10 cellular contexts compared by ENCODE assay signal in the genomic region with DNA sequence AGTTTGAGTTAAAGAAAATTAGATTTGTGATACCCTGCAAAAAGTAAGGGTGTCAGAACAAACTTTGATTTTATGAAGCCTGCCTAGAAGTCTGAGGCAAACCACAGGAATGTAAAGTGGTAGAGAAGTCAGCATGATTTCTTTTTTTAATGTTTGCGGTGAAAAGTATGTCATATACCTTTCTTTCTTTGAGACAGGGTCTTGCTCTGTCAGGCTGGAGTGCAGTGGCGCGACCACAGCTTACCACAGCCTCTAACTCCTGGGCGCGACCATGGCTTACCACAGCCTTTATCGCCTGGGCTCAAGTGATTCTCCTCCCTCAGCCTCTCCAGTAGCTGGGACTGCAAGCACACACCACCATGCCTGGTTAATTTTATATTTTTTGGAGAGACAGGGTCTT. TPM values are rescaled to one million over a fixed set of nuclear protein-coding genes. Genes with fewer than 3 reads are reported as not detected.
DNase-seq lines count a peak whose midpoint lies in the region; ATAC-seq, FAIRE-seq and TF ChIP-seq lines count a peak whose summit lies in the region.
"Had no signal": no experiment of that assay in that cellular context is flagged by ENCODE, and none has a peak within 500 bp of the region (broad histone marks: within the 10 kb centered on the region; RNA-seq: fewer than 3 reads in every experiment).

No MANE protein-coding gene starts in this region.

- TF ChIP-seq EP300 in esophagus muscularis mucosa (IDR thresholded peaks at IDR 0.05) = no peak

- peaks cover 39% of the 10 kb centered on the region; the same call in 1 of the 2 replicates for H4K20me1 ChIP-seq in MM.1S (ENCODE audit: insufficient read depth, low read length)
- H4K20me1 ChIP-seq in astrocyte (ENCODE audit: insufficient read depth, low read length) = peaks cover 78% of the 10 kb centered on the region

- H3K27ac Mint-ChIP-seq in activated CD8-positive, alpha-beta memory T cell treated with anti-CD3 and anti-CD28 coated beads, Interleukin-2, amount 10 ng/mL, durations not matched to agents 7 days and 5 days = peak overlapping the region; percentile 71
- peak overlapping the region; percentile 69 for H3K27ac Mint-ChIP-seq in astrocyte (ENCODE audit: unreplicated experiment)
- no peak overlapping the region for H3K27ac Mint-ChIP-seq in stimulated activated memory B cell treated with anti-CD40 and anti-IgM and Interleukin-4, amounts not matched to agents 10 μg/mL and 1 μg/mL and 100 μg/mL, for 72 hours

- intact Hi-C loops in esophagus muscularis mucosa (cut with DNase I) = no loop called here

- no peaks in the 10 kb centered on the region for H3K27me3 Mint-ChIP-seq in activated CD8-positive, alpha-beta memory T cell treated with anti-CD3 and anti-CD28 coated beads, Interleukin-2, amount 10 ng/mL, durations not matched to agents 7 days and 5 days
- no peaks in the 10 kb centered on the region for H3K27me3 Mint-ChIP-seq in astrocyte (ENCODE audit: low read depth, unreplicated experiment)
- no peaks in the 10 kb centered on the region for H3K27me3 Mint-ChIP-seq in stimulated activated memory B cell treated with anti-CD40 and anti-IgM and Interleukin-4, amounts not matched to agents 10 μg/mL and 1 μg/mL and 100 μg/mL, for 72 hours

- no peaks in the 10 kb centered on the region for H3K9me3 Mint-ChIP-seq in activated CD8-positive, alpha-beta memory T cell treated with anti-CD3 and anti-CD28 coated beads, Interleukin-2, amount 10 ng/mL, durations not matched to agents 7 days and 5 days (ENCODE audit: low read depth)
- no peaks in the 10 kb centered on the region for H3K9me3 Mint-ChIP-seq in astrocyte (ENCODE audit: unreplicated experiment)
- H3K9me3 Mint-ChIP-seq in stimulated activated memory B cell treated with anti-CD40 and anti-IgM and Interleukin-4, amounts not matched to agents 10 μg/mL and 1 μg/mL and 100 μg/mL, for 72 hours = no peaks in the 10 kb centered on the region

- WGBS in esophagus muscularis mucosa = 90% methylated on average over 6 of the region's 6 CpGs

- peak; percentile 77 for DNase-seq in activated CD8-positive, alpha-beta memory T cell treated with anti-CD3 and anti-CD28 coated beads, Interleukin-2, amount 10 ng/mL, durations not matched to agents 7 days and 5 days
- no peak for DNase-seq in activated CD8-positive, alpha-beta memory T cell treated with anti-CD3 and anti-CD28 coated beads for 24 hours
- peak; percentile 76 for DNase-seq in MM.1S
- DNase-seq in astrocyte (ENCODE audit: low read depth) = peak; percentile 76
- DNase-seq in retinal pigment epithelial cell (ENCODE audit: low read depth) = peak; percentile 9
- no peak for DNase-seq in D721Med (ENCODE audit: insufficient read length, low spot score)
- no peak for DNase-seq in esophagus muscularis mucosa (ENCODE audit: extremely low spot score)
- DNase-seq: NCI-H1092 treated with DMSO at 0.1 percent for 48 hours; stimulated activated CD4-positive, alpha-beta T cell treated with anti-CD3 and anti-CD28 coated beads, Interleukin-4, amount 100 ng/mL, for 4 hours had no signal

- H3K4me3 Mint-ChIP-seq in activated CD8-positive, alpha-beta memory T cell treated with anti-CD3 and anti-CD28 coated beads, Interleukin-2, amount 10 ng/mL, durations not matched to agents 7 days and 5 days = no peak overlapping the region
- H3K4me3 Mint-ChIP-seq in astrocyte (ENCODE audit: unreplicated experiment) = no peak overlapping the region
- no peak overlapping the region for H3K4me3 Mint-ChIP-seq in stimulated activated memory B cell treated with anti-CD40 and anti-IgM and Interleukin-4, amounts not matched to agents 10 μg/mL and 1 μg/mL and 100 μg/mL, for 72 hours

- peaks cover 12% of the 10 kb centered on the region for H3K36me3 Mint-ChIP-seq in activated CD8-positive, alpha-beta memory T cell treated with anti-CD3 and anti-CD28 coated beads, Interleukin-2, amount 10 ng/mL, durations not matched to agents 7 days and 5 days
- H3K36me3 Mint-ChIP-seq in astrocyte (ENCODE audit: low read depth, unreplicated experiment) = no peaks in the 10 kb centered on the region
- no peaks in the 10 kb centered on the region for H3K36me3 Mint-ChIP-seq in stimulated activated memory B cell treated with anti-CD40 and anti-IgM and Interleukin-4, amounts not matched to agents 10 μg/mL and 1 μg/mL and 100 μg/mL, for 72 hours

- H2AFZ ChIP-seq in MM.1S (ENCODE audit: low read length) (no peak overlapping the region), astrocyte (ENCODE audit: low read depth, low read length) (no peak overlapping the region)

- no peak overlapping the region for H3K27ac ChIP-seq in MM.1S (ENCODE audit: low read length)
- H3K27ac ChIP-seq in astrocyte (ENCODE audit: low read depth, low read length) = no peak overlapping the region
- no peak overlapping the region for H3K27ac ChIP-seq in esophagus muscularis mucosa (replicated peaks in 1 of 4)

- H3K27me3 ChIP-seq in MM.1S (replicated peaks; ENCODE audit: insufficient read depth, low read length) = no peaks in the 10 kb centered on the region
- H3K27me3 ChIP-seq in astrocyte (ENCODE audit: insufficient read depth, low read length) = no peaks in the 10 kb centered on the region
- no peaks in the 10 kb centered on the region for H3K27me3 ChIP-seq in esophagus muscularis mucosa

- H3K36me3 ChIP-seq in MM.1S (replicated peaks; ENCODE audit: insufficient read depth, low read length) (no peaks in the 10 kb centered on the region; the same call in 1 of the 2 replicates), astrocyte (ENCODE audit: insufficient read depth, low read length) (peaks cover 4% of the 10 kb centered on the region), esophagus muscularis mucosa (peaks cover 10 to 37% (median 25%) of the 10 kb centered on the region in 4 donors)

- TF ChIP-seq POLR2A in esophagus muscularis mucosa (IDR thresholded peaks at IDR 0.05; ENCODE audit: low read depth) = no peak

- peaks cover 20% of the 10 kb centered on the region for H3F3A ChIP-seq in MM.1S (ENCODE audit: insufficient read depth, low read length)

- peak; percentile 14 for ATAC-seq in activated CD8-positive, alpha-beta memory T cell treated with anti-CD3 and anti-CD28 coated beads, Interleukin-2, amount 10 ng/mL, durations not matched to agents 7 days and 5 days
- ATAC-seq in stimulated activated memory B cell treated with anti-CD40 and anti-IgM and Interleukin-4, amounts not matched to agents 10 μg/mL and 1 μg/mL and 100 μg/mL, for 72 hours = no peak

- no peak for FAIRE-seq in astrocyte (lab: Jason Lieb, UNC)
- FAIRE-seq in D721Med (lab: Jason Lieb, UNC) = no peak

- H3K9me2 ChIP-seq in MM.1S (replicated peaks; ENCODE audit: insufficient read depth, low read length) = no peaks in the 10 kb centered on the region

- H3K4me2 ChIP-seq in MM.1S (ENCODE audit: low read depth, low read length) (peak overlapping the region; percentile 23; the same call in 1 of the 2 replicates), astrocyte (ENCODE audit: low read length) (peak overlapping the region; percentile 40)

- TF ChIP-seq CTCF in MM.1S (IDR thresholded peaks at IDR 0.05; ENCODE audit: low read length) (no peak), astrocyte (IDR thresholded peaks at IDR 0.05; ENCODE audit: insufficient read depth, low read depth, low read length) (no peak), retinal pigment epithelial cell (conservative IDR thresholded peaks at IDR 0.05; ENCODE audit: low read depth, low read length) (no peak), D721Med (IDR thresholded peaks at IDR 0.05; ENCODE audit: insufficient read depth, missing control alignments) (no peak), esophagus muscularis mucosa (IDR thresholded peaks at IDR 0.05) (no peak)

- peaks cover 91% of the 10 kb centered on the region for H3K79me2 ChIP-seq in MM.1S (ENCODE audit: low read length)
- peaks cover 74% of the 10 kb centered on the region for H3K79me2 ChIP-seq in astrocyte (ENCODE audit: insufficient read depth, low read length)

- H3K4me1 ChIP-seq in MM.1S (ENCODE audit: low read length) (peaks cover 33% of the 10 kb centered on the region), astrocyte (ENCODE audit: insufficient read depth, low read length) (peaks cover 5% of the 10 kb centered on the region), esophagus muscularis mucosa (peaks cover 15 to 46% (median 32%) of the 10 kb centered on the region in 4 donors)

- CTCF ChIA-PET in activated CD8-positive, alpha-beta memory T cell treated with anti-CD3 and anti-CD28 coated beads, Interleukin-2, amount 10 ng/mL, durations not matched to agents 7 days and 5 days (lab: Charles Lee) = interaction anchor here (0.9 to 1.1 kb wide), 2 partner anchors 22 to 103 kb away, joined by 3 to 5 read pairs; no protein-coding TSS in a partner anchor

- H3K9me3 ChIP-seq in MM.1S (replicated peaks; ENCODE audit: insufficient read depth, low read length) (no peaks in the 10 kb centered on the region), astrocyte (ENCODE audit: insufficient read depth, low read depth, low read length) (no peaks in the 10 kb centered on the region), esophagus muscularis mucosa (no peaks in the 10 kb centered on the region)

- no peak overlapping the region for H3K4me3 ChIP-seq in MM.1S (ENCODE audit: low read length)
- H3K4me3 ChIP-seq in astrocyte (ENCODE audit: insufficient read depth, low read depth, low read length) = no peak overlapping the region
- H3K4me3 ChIP-seq in retinal pigment epithelial cell (ENCODE audit: low read length) = no peak overlapping the region
- H3K4me3 ChIP-seq in esophagus muscularis mucosa = no peak overlapping the region

- H3K9ac ChIP-seq in MM.1S (ENCODE audit: low read length) (no peak overlapping the region), astrocyte (ENCODE audit: low read length) (no peak overlapping the region)

- H3K4me1 Mint-ChIP-seq in activated CD8-positive, alpha-beta memory T cell treated with anti-CD3 and anti-CD28 coated beads, Interleukin-2, amount 10 ng/mL, durations not matched to agents 7 days and 5 days = peaks cover 58% of the 10 kb centered on the region
- H3K4me1 Mint-ChIP-seq in astrocyte (ENCODE audit: low read depth, unreplicated experiment) = peaks cover 33% of the 10 kb centered on the region
- peaks cover 41% of the 10 kb centered on the region for H3K4me1 Mint-ChIP-seq in stimulated activated memory B cell treated with anti-CD40 and anti-IgM and Interleukin-4, amounts not matched to agents 10 μg/mL and 1 μg/mL and 100 μg/mL, for 72 hours

RNA-seq across cellular contexts. Expression of gene API5, which starts 4.7 kb away (rescaled TPM):
- total RNA-seq in activated CD8-positive, alpha-beta memory T cell treated with anti-CD3 and anti-CD28 coated beads, Interleukin-2, amount 10 ng/mL, durations not matched to agents 7 days and 5 days = 100 to 1,000 TPM in 1 of 2 experiments, 10 to 100 TPM in 1; 99.5 to 134 TPM
- total RNA-seq in astrocyte = 101 and 118 TPM in 2 replicates
- 100 to 1,000 TPM in 1 of 4 donors, 10 to 100 TPM in 3; 84.4 to 105 (median 91.9) TPM for total RNA-seq in esophagus muscularis mucosa

RNA-seq across cellular contexts. Expression of gene TTC17, which starts 42.3 kb away (rescaled TPM):
- 10 to 100 TPM; 55.7 to 91.9 TPM for total RNA-seq in activated CD8-positive, alpha-beta memory T cell treated with anti-CD3 and anti-CD28 coated beads, Interleukin-2, amount 10 ng/mL, durations not matched to agents 7 days and 5 days
- total RNA-seq in astrocyte (56.7 and 74.6 TPM in 2 replicates), esophagus muscularis mucosa (10 to 100 TPM; 45.3 to 73.5 (median 56.1) TPM)

Comparison
In these comparisons a context has a peak if more than half of its experiments do, and no peak if none do; other contexts are left out.
1. DNase-seq: peak in activated CD8-positive, alpha-beta memory T cell treated with anti-CD3 and anti-CD28 coated beads, Interleukin-2, amount 10 ng/mL, durations not matched to agents 7 days and 5 days (single experiment), MM.1S (single experiment), astrocyte (single experiment) and retinal pigment epithelial cell (single experiment); none in activated CD8-positive, alpha-beta memory T cell treated with anti-CD3 and anti-CD28 coated beads for 24 hours (single experiment), D721Med (single experiment) and esophagus muscularis mucosa (single experiment).